Comparison of ENCODE assay signal across 23 cellular contexts in the genomic region with DNA sequence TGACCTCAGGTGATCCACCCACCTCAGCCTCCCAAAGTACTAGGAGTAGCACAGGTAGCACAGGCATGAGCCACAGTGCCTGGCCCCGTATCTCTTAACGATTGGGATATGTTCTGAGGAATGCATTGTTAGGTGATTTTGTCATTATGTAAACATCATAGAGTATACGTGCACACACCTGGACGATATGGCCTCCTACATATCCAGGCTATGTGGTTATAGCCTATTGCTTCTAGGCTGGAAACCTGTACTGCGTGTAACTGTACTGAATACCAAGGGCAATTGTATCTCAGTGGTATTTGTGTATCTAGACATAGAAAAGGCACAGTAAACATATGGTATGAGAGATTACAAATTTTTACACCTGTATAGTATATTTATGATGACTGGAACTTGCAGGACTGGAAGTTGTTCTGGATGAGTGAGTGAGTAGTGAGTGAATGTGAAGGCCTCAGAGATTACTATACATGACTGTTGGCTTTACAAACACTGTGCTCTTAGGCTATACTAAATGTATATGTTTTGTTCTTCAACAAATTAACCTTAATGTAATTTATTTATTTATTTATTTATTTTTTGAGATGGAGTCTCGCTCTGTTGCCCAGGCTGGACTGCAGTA.
DNase-seq lines count a peak whose midpoint lies in the region; ATAC-seq, FAIRE-seq and TF ChIP-seq lines count a peak whose summit lies in the region.
"Had no signal": no experiment of that assay in that cellular context is flagged by ENCODE, and none has a peak within 500 bp of the region (broad histone marks: within the 10 kb centered on the region; RNA-seq: fewer than 3 reads in every experiment).

No MANE protein-coding gene starts in this region.

- H3K27me3 ChIP-seq in neutrophil (no peaks in the 10 kb centered on the region), small intestine (ENCODE audit: control insufficient read depth in 2 of 2, insufficient read depth in 2 of 2, low read length in 2 of 2) (no peaks in the 10 kb centered on the region)
- H3K27me3 ChIP-seq: ovary had no signal

- intact Hi-C loops in natural killer cell (cut with micrococcal nuclease): no loop called here

- H3K27me3 Mint-ChIP-seq in natural killer cell (ENCODE audit: low read depth in 2 of 2): no peaks in the 10 kb centered on the region
- H3K27me3 Mint-ChIP-seq in natural killer cell treated with Interleukin-12 subunit alpha and Interleukin-12 subunit beta and Interleukin-15 and Interleukin-18, amount 100 ng/mL, for 72 hours: no peaks in the 10 kb centered on the region
- no peaks in the 10 kb centered on the region for H3K27me3 Mint-ChIP-seq in central memory CD8-positive, alpha-beta T cell
- H3K27me3 Mint-ChIP-seq: activated T-helper 17 cell treated with anti-CD3 and anti-CD28 coated beads, Interleukin-2, amount 50 U/mL, for 72 hours had no signal

- FAIRE-seq in small intestine (lab: Jason Lieb, UNC): no peak
- FAIRE-seq: GM18507 had no signal

- H3K36me3 ChIP-seq in neutrophil (no peaks in the 10 kb centered on the region), small intestine (ENCODE audit: control insufficient read depth in 2 of 2, insufficient read depth in 2 of 2, low read length in 2 of 2) (peaks cover 0 to 2% of the 10 kb centered on the region in 2 donors)
- H3K36me3 ChIP-seq: ovary had no signal

- H3K4me1 ChIP-seq in neutrophil (ENCODE audit: control insufficient read depth in 1 of 2, insufficient read depth in 1 of 2, low read depth in 1 of 2, low read length in 1 of 2) (peaks cover 5 to 21% of the 10 kb centered on the region in 2 experiments), small intestine (ENCODE audit: control insufficient read depth in 2 of 2, insufficient read depth in 1 of 2, low read depth in 1 of 2, low read length in 1 of 2) (peaks cover 0 to 4% of the 10 kb centered on the region in 2 donors)

- TF ChIP-seq CTCF in natural killer cell (IDR thresholded peaks at IDR 0.05): no peak
- no peak for TF ChIP-seq CTCF in neutrophil (IDR thresholded peaks at IDR 0.05)

- no peak for ATAC-seq in natural killer cell
- ATAC-seq in natural killer cell treated with Interleukin-12 subunit alpha and Interleukin-12 subunit beta and Interleukin-15 and Interleukin-18, amount 100 ng/mL, for 72 hours: no peak
- ATAC-seq in central memory CD8-positive, alpha-beta T cell (replicated peaks; ENCODE audit: extremely low read depth, poor library complexity, severe bottlenecking): no peak
- ATAC-seq in HG03354 (IDR thresholded peaks at IDR 0.05; ENCODE audit: poor library complexity, severe bottlenecking, unreplicated experiment): no peak
- ATAC-seq: activated T-helper 17 cell treated with anti-CD3 and anti-CD28 coated beads, Interleukin-2, amount 50 U/mL, for 72 hours had no signal

- H3K9me3 Mint-ChIP-seq in natural killer cell: no peaks in the 10 kb centered on the region
- no peaks in the 10 kb centered on the region for H3K9me3 Mint-ChIP-seq in natural killer cell treated with Interleukin-12 subunit alpha and Interleukin-12 subunit beta and Interleukin-15 and Interleukin-18, amount 100 ng/mL, for 72 hours
- no peaks in the 10 kb centered on the region for H3K9me3 Mint-ChIP-seq in central memory CD8-positive, alpha-beta T cell
- H3K9me3 Mint-ChIP-seq: activated T-helper 17 cell treated with anti-CD3 and anti-CD28 coated beads, Interleukin-2, amount 50 U/mL, for 72 hours had no signal

- H3K27ac ChIP-seq in neutrophil (peak overlapping the region; percentile 19), small intestine (ENCODE audit: low read depth in 1 of 2, low read length in 1 of 2) (no peak overlapping the region)
- H3K27ac ChIP-seq: ovary, RWPE1 had no signal

- H3K4me1 Mint-ChIP-seq in natural killer cell: peaks cover 65 to 68% of the 10 kb centered on the region in 2 donors
- peaks cover 43 to 53% of the 10 kb centered on the region in 2 donors for H3K4me1 Mint-ChIP-seq in natural killer cell treated with Interleukin-12 subunit alpha and Interleukin-12 subunit beta and Interleukin-15 and Interleukin-18, amount 100 ng/mL, for 72 hours (ENCODE audit: low read depth in 2 of 2)
- peaks cover 48% of the 10 kb centered on the region for H3K4me1 Mint-ChIP-seq in central memory CD8-positive, alpha-beta T cell

- peak overlapping the region; percentile 35 to 58 for H3K27ac Mint-ChIP-seq in natural killer cell
- no peak overlapping the region for H3K27ac Mint-ChIP-seq in natural killer cell treated with Interleukin-12 subunit alpha and Interleukin-12 subunit beta and Interleukin-15 and Interleukin-18, amount 100 ng/mL, for 72 hours
- peak overlapping the region; percentile 19 for H3K27ac Mint-ChIP-seq in central memory CD8-positive, alpha-beta T cell (ENCODE audit: low read depth)

- no peaks in the 10 kb centered on the region for H3K9me3 ChIP-seq in neutrophil
- no peaks in the 10 kb centered on the region for H3K9me3 ChIP-seq in small intestine (ENCODE audit: control insufficient read depth, low read depth)
- H3K9me3 ChIP-seq: ovary had no signal

- DNase-seq in natural killer cell (no peak), mesenteric fat pad (ENCODE audit: low spot score) (no peak), small intestine (no peak), HK-2 (ENCODE audit: unreplicated experiment) (no peak)
- DNase-seq in natural killer cell treated with Interleukin-12 subunit alpha and Interleukin-12 subunit beta and Interleukin-15 and Interleukin-18, amount 100 ng/mL, for 72 hours (ENCODE audit: low spot score): no peak
- no peak for DNase-seq in central memory CD8-positive, alpha-beta T cell (ENCODE audit: low spot score in 2 of 2)
- DNase-seq: activated CD4-positive, CD25-positive, alpha-beta regulatory T cell; amniotic stem cell; central memory CD4-positive, alpha-beta T cell; EL; glutamatergic neuron; Karpas-422; NCI-H1092; NCI-H2029; NK-92 treated with Interleukin-12 subunit alpha and Interleukin-12 subunit beta, amount 100 ng/mL, for 24 hours; ovary; stimulated activated CD4-positive, alpha-beta T cell treated with anti-CD3 and anti-CD28 coated beads, Interleukin-2, amount 100 ng/mL, for 48 hours; T1000 had no signal

- no peak overlapping the region for H3K4me3 ChIP-seq in neutrophil (ENCODE audit: low read depth in 1 of 2, low read length in 1 of 2)
- H3K4me3 ChIP-seq in small intestine (ENCODE audit: low read depth in 1 of 2, low read length in 2 of 2): no peak overlapping the region
- H3K4me3 ChIP-seq: ovary had no signal

- no peaks in the 10 kb centered on the region for H3K36me3 Mint-ChIP-seq in natural killer cell
- H3K36me3 Mint-ChIP-seq in natural killer cell treated with Interleukin-12 subunit alpha and Interleukin-12 subunit beta and Interleukin-15 and Interleukin-18, amount 100 ng/mL, for 72 hours: no peaks in the 10 kb centered on the region
- peaks cover 19% of the 10 kb centered on the region for H3K36me3 Mint-ChIP-seq in central memory CD8-positive, alpha-beta T cell (ENCODE audit: insufficient read depth)

- H3K4me3 Mint-ChIP-seq in natural killer cell: no peak overlapping the region
- no peak overlapping the region for H3K4me3 Mint-ChIP-seq in natural killer cell treated with Interleukin-12 subunit alpha and Interleukin-12 subunit beta and Interleukin-15 and Interleukin-18, amount 100 ng/mL, for 72 hours
- H3K4me3 Mint-ChIP-seq in central memory CD8-positive, alpha-beta T cell: no peak overlapping the region
- H3K4me3 Mint-ChIP-seq: activated T-helper 17 cell treated with anti-CD3 and anti-CD28 coated beads, Interleukin-2, amount 50 U/mL, for 72 hours had no signal

- 70 to 82% (median 82%) methylated on average over 6 of the region's 6 CpGs for WGBS in small intestine, 3 donors

Comparison
In these comparisons a context has a peak if more than half of its experiments do, and no peak if none do; other contexts are left out.
1. H3K27ac Mint-ChIP-seq: peak in natural killer cell (2 of 2) and central memory CD8-positive, alpha-beta T cell (single experiment); none in natural killer cell treated with Interleukin-12 subunit alpha and Interleukin-12 subunit beta and Interleukin-15 and Interleukin-18, amount 100 ng/mL, for 72 hours (0 of 2).